Comparison of ENCODE assay signal across 8 cellular contexts in genomic region chr15:90873488-90873997, GRCh38. TPM values are rescaled to one million over a fixed set of nuclear protein-coding genes. Genes with fewer than 3 reads are reported as not detected.
DNase-seq lines count a peak whose midpoint lies in the region; ATAC-seq and TF ChIP-seq lines count a peak whose summit lies in the region.

No MANE protein-coding gene starts in this region.

- peaks cover 20% of the 10 kb centered on the region for H4K20me1 ChIP-seq in IMR-90 (ENCODE audit: insufficient read depth, low read length)

- peak overlapping the region; percentile 27; the same call in 1 of the 2 replicates for H3K9ac ChIP-seq in IMR-90 (ENCODE audit: low read depth, low read length)

- TF ChIP-seq CTCF in A673 (conservative IDR thresholded peaks at IDR 0.05; ENCODE audit: low read depth, low read length) = no peak
- no peak for TF ChIP-seq CTCF in IMR-90 (conservative IDR thresholded peaks at IDR 0.05; ENCODE audit: low read depth, low read length)

- H3K56ac ChIP-seq in IMR-90 (ENCODE audit: extremely low read depth, insufficient read depth, low read length) = no peak overlapping the region

- peak overlapping the region; percentile 37; the same call in 1 of the 2 replicates for H3K14ac ChIP-seq in IMR-90 (replicated peaks; ENCODE audit: low read depth, low read length)

- peaks cover 39% of the 10 kb centered on the region for H3K4me1 ChIP-seq in A673 (ENCODE audit: insufficient read depth, low read length, poor library complexity, severe bottlenecking)
- H3K4me1 ChIP-seq in IMR-90 (ENCODE audit: control insufficient read depth, insufficient read depth, low read length) = peaks cover 33% of the 10 kb centered on the region

- H3K4ac ChIP-seq in IMR-90 (ENCODE audit: low read depth, low read length) = peak overlapping the region; percentile 13; the same call in 1 of the 2 replicates

- no peaks in the 10 kb centered on the region for H3K9me3 ChIP-seq in A673 (ENCODE audit: low read depth, low read length, poor library complexity, severe bottlenecking)
- no peaks in the 10 kb centered on the region for H3K9me3 ChIP-seq in IMR-90 (ENCODE audit: control insufficient read depth, insufficient read depth, low read length)

- H3K79me1 ChIP-seq in IMR-90 (ENCODE audit: low read depth in 1 of 2, low read length in 2 of 2) = peaks cover 17 to 62% of the 10 kb centered on the region in 2 experiments

- no peak for TF ChIP-seq RAD21 in IMR-90 (IDR thresholded peaks at IDR 0.05; ENCODE audit: low read length)

- H3K4me1 Mint-ChIP-seq in naive B cell = peaks cover 27 to 47% (median 35%) of the 10 kb centered on the region in 3 donors

- H3K4me2 ChIP-seq in IMR-90 (ENCODE audit: low read depth, low read length) = peak overlapping the region; percentile 25; the same call in 1 of the 2 replicates

- H2BK120ac ChIP-seq in IMR-90 (ENCODE audit: low read depth, low read length) = no peak overlapping the region

- no peaks in the 10 kb centered on the region for H3K9me3 Mint-ChIP-seq in naive B cell

- no peak overlapping the region for H4K8ac ChIP-seq in IMR-90 (ENCODE audit: low read depth in 2 of 2, low read length in 2 of 2)

- dilution Hi-C loops in IMR-90 (cut with HindIII; ENCODE audit: low sequenced_read_pairs, unreplicated experiment) = no loop called here

- in situ Hi-C loops in IMR-90 (cut with MboI; ENCODE audit: low sequenced_read_pairs) = no loop called here

- no peak overlapping the region for H2BK15ac ChIP-seq in IMR-90 (ENCODE audit: low read depth, low read length)

- peak overlapping the region; percentile 68; the same call in 1 of the 2 replicates for H2AK5ac ChIP-seq in IMR-90 (ENCODE audit: low read depth, low read length)

- H3K9me1 ChIP-seq in IMR-90 (ENCODE audit: insufficient read depth, low read length) = peaks cover 8% of the 10 kb centered on the region

- H4K5ac ChIP-seq in IMR-90 (ENCODE audit: low read depth, low read length) = no peak overlapping the region

- intact Hi-C loops in A673 (cut with micrococcal nuclease; ENCODE audit: unreplicated experiment) (loop anchor here (5.0 kb wide), 1 partner anchor 211 kb away; no protein-coding TSS in a partner anchor), IMR-90 (cut with micrococcal nuclease) (loop anchor here (5.0 kb wide), 2 partner anchors 156 to 226 kb away; partner anchors contain the start of gene BLM)

- no peak for ATAC-seq in IMR-90 (ENCODE audit: low read depth)
- ATAC-seq in naive B cell (ENCODE audit: low read depth in 2 of 2) = no peak
- no peak for ATAC-seq in GM19452 (IDR thresholded peaks at IDR 0.05; ENCODE audit: unreplicated experiment)
- ATAC-seq in GM18517 (IDR thresholded peaks at IDR 0.05; ENCODE audit: unreplicated experiment) = no peak

- peak overlapping the region; percentile 90 for H3K27ac ChIP-seq in A673 (ENCODE audit: low read depth, low read length, poor library complexity, severe bottlenecking)
- H3K27ac ChIP-seq in IMR-90 (ENCODE audit: insufficient read depth, low read length) = peak overlapping the region; percentile 10; the same call in 1 of the 2 replicates
- peak overlapping the region; percentile 23 for H3K27ac ChIP-seq in cingulate gyrus (ENCODE audit: low read depth, low read length)

- H2BK5ac ChIP-seq in IMR-90 (ENCODE audit: low read depth, low read length, poor library complexity, severe bottlenecking) = no peak overlapping the region

- no peak overlapping the region for H3K27ac Mint-ChIP-seq in naive B cell

- POLR2A ChIA-PET in A673 (lab: Charles Lee; ENCODE audit: low non-redundant PET) (no interaction called here), IMR-90 (lab: Charles Lee; ENCODE audit: unreplicated experiment) (no interaction called here)

- H3K27me3 ChIP-seq in A673 (replicated peaks; ENCODE audit: insufficient read depth, low read depth, low read length, poor library complexity) = no peaks in the 10 kb centered on the region
- no peaks in the 10 kb centered on the region for H3K27me3 ChIP-seq in IMR-90 (ENCODE audit: control insufficient read depth, insufficient read depth, low read length)

- H3K36me3 Mint-ChIP-seq in naive B cell = peaks cover 0 to 11% of the 10 kb centered on the region in 2 donors

- no peak overlapping the region for H2AFZ ChIP-seq in IMR-90 (replicated peaks; ENCODE audit: low read length, poor library complexity)

- CTCF ChIA-PET in A673 (lab: Charles Lee) (interaction anchor here (0.6 to 1.4 kb wide), 2 partner anchors 12 to 551 kb away, joined by 3 to 17 read pairs; no protein-coding TSS in a partner anchor), IMR-90 (lab: Yijun Ruan, JAX) (no interaction called here)

- no TSS peak for BruUV-seq in A673 (replicated peaks; lab: Mats Ljungman, UMichigan)
- BruUV-seq in IMR-90 (replicated peaks; lab: Mats Ljungman, UMichigan) = no TSS peak

- DNase-seq in A673 (ENCODE audit: low spot score) (no peak), IMR-90 (no peak), naive B cell (no peak), A172 (ENCODE audit: low spot score) (no peak)
- DNase-seq in activated CD4-positive, CD25-positive, alpha-beta regulatory T cell treated with anti-CD3 and anti-CD28 coated beads, Interleukin-2, amount 50 U/mL, for 72 hours = no peak

- no peak for TF ChIP-seq POLR2A in IMR-90 (IDR thresholded peaks at IDR 0.05; ENCODE audit: low read depth, low read length)

- peak overlapping the region; percentile 4 for H2AK9ac ChIP-seq in IMR-90 (replicated peaks; ENCODE audit: low read depth, low read length, poor library complexity)

- H2BK20ac ChIP-seq in IMR-90 (ENCODE audit: low read depth, low read length) = no peak overlapping the region

- no peak overlapping the region for H3K4me3 ChIP-seq in A673 (ENCODE audit: low read depth, low read length, poor library complexity, severe bottlenecking)
- H3K4me3 ChIP-seq in IMR-90 (ENCODE audit: insufficient read depth, low read depth, low read length) = no peak overlapping the region

- no peak overlapping the region; the same call in 1 of the 2 replicates for H3K23ac ChIP-seq in IMR-90 (ENCODE audit: low read depth, low read length)

- no peak overlapping the region for H3K18ac ChIP-seq in IMR-90 (ENCODE audit: low read depth, low read length)

- 71% methylated on average over 2 of the region's 6 CpGs; no CpG with 5 or more reads in 1 of the 2 experiments for WGBS in IMR-90 (ENCODE audit: extremely low coverage in 2 of 2, insufficient read length in 1 of 2), 2 experiments

- H3K27me3 Mint-ChIP-seq in naive B cell = no peaks in the 10 kb centered on the region

- no peak overlapping the region for H4K91ac ChIP-seq in IMR-90 (ENCODE audit: insufficient read depth, low read depth, low read length)

- H3K36me3 ChIP-seq in A673 (ENCODE audit: insufficient read depth, low read length, poor library complexity, severe bottlenecking) (peaks cover 25% of the 10 kb centered on the region), IMR-90 (ENCODE audit: control insufficient read depth, insufficient read depth, low read length) (peaks cover 29% of the 10 kb centered on the region)

- peak overlapping the region in 6 of 8 donors; percentile 5 to 93 (median 82) for H3K4me3 Mint-ChIP-seq in naive B cell

TF ChIP-seq in IMR-90, 13 proteins besides CTCF, POLR2A, EP300 and RAD21 (continues in another document):
- no peak for TF ChIP-seq MXI1 (IDR thresholded peaks at IDR 0.05; ENCODE audit: borderline replicate concordance, low read depth, low read length)
- TF ChIP-seq USF2 (IDR thresholded peaks at IDR 0.05; ENCODE audit: low read depth, low read length) = no peak
- no peak for TF ChIP-seq CEBPB (IDR thresholded peaks at IDR 0.05; ENCODE audit: low read depth, low read length)
- TF ChIP-seq FOS (IDR thresholded peaks at IDR 0.05; ENCODE audit: low read depth, low read length) = no peak
- TF ChIP-seq RFX5 (IDR thresholded peaks at IDR 0.05; ENCODE audit: low read depth, low read length) = no peak
- no peak for TF ChIP-seq MAFK (IDR thresholded peaks at IDR 0.05; ENCODE audit: low read depth, low read length)
- TF ChIP-seq MAZ (IDR thresholded peaks at IDR 0.05; ENCODE audit: borderline replicate concordance, low read depth, low read length) = no peak

RNA-seq across cellular contexts. Expression of gene FURIN, which starts 5.2 kb away (rescaled TPM):
- total RNA-seq in A673 (2021) (59.0 and 63.4 TPM in 2 replicates), IMR-90 (2012; rRNA removed) (30.8 and 34.8 TPM in 2 replicates)
- polyA plus RNA-seq in IMR-90 (2012; rRNA removed) (54.3 and 59.5 TPM in 2 replicates), naive B cell (ENCODE audit: low read depth in 6 of 6) (1 to 10 TPM; 3.7 to 9.8 (median 5.8) TPM)
- 63.9 and 93.8 TPM in 2 replicates for polyA plus RNA-seq in IMR-90 (2012; cell fraction: cytosol; rRNA removed)
- polyA plus RNA-seq in IMR-90 (2012; cell fraction: nucleus; rRNA removed; ENCODE audit: low replicate concordance) = 31.1 and 62.0 TPM in 2 replicates
- total RNA-seq in A172 (2014; rRNA removed; shearing (Covaris generic)) = 56.1 and 60.0 TPM in 2 replicates

RNA-seq across cellular contexts. Expression of gene FES, which starts 10.8 kb away (rescaled TPM):
- total RNA-seq in A673 (2021) = 1.3 and 3.8 TPM in 2 replicates
- 9.7 and 11.7 TPM in 2 replicates for total RNA-seq in IMR-90 (2012; rRNA removed)
- 10.5 and 12.5 TPM in 2 replicates for polyA plus RNA-seq in IMR-90 (2012; rRNA removed)
- polyA plus RNA-seq in IMR-90 (2012; cell fraction: cytosol; rRNA removed) = 7.8 and 7.9 TPM in 2 replicates
- 61.9 and 147 TPM in 2 replicates for polyA plus RNA-seq in IMR-90 (2012; cell fraction: nucleus; rRNA removed; ENCODE audit: low replicate concordance)
- 10 to 100 TPM in 2 of 6 donors, 1 to 10 TPM in 4; 4.1 to 17.2 (median 7.9) TPM for polyA plus RNA-seq in naive B cell (ENCODE audit: low read depth in 6 of 6)
- 0.12 and 0.14 TPM in 2 replicates for total RNA-seq in A172 (2014; rRNA removed; shearing (Covaris generic))

RNA-seq across cellular contexts. Expression of gene MAN2A2, which starts 29.6 kb away (rescaled TPM):
- total RNA-seq in A673 (2021) (75.7 and 91.3 TPM in 2 replicates), IMR-90 (2012; rRNA removed) (3.4 and 6.1 TPM in 2 replicates)
- polyA plus RNA-seq in IMR-90 (2012; rRNA removed) (52.5 and 55.5 TPM in 2 replicates), naive B cell (ENCODE audit: low read depth in 6 of 6) (1 to 10 TPM; 1.4 to 8.9 (median 6.5) TPM)
- 22.5 and 26.8 TPM in 2 replicates for polyA plus RNA-seq in IMR-90 (2012; cell fraction: cytosol; rRNA removed)
- 104 and 294 TPM in 2 replicates for polyA plus RNA-seq in IMR-90 (2012; cell fraction: nucleus; rRNA removed; ENCODE audit: low replicate concordance)
- total RNA-seq in A172 (2014; rRNA removed; shearing (Covaris generic)) = 7.3 and 8.0 TPM in 2 replicates

RNA-seq across cellular contexts. Expression of gene HDDC3, which starts 58.8 kb away (rescaled TPM):
- total RNA-seq in A673 (2021) (22.6 and 23.9 TPM in 2 replicates), IMR-90 (2012; rRNA removed) (7.2 and 7.9 TPM in 2 replicates)
- polyA plus RNA-seq in IMR-90 (2012; rRNA removed) (10.7 and 10.8 TPM in 2 replicates), naive B cell (ENCODE audit: low read depth in 6 of 6) (10 to 100 TPM; 24.6 to 39.5 (median 35.0) TPM)
- 13.8 and 14.7 TPM in 2 replicates for polyA plus RNA-seq in IMR-90 (2012; cell fraction: cytosol; rRNA removed)
- 11.7 and 12.4 TPM in 2 replicates for polyA plus RNA-seq in IMR-90 (2012; cell fraction: nucleus; rRNA removed; ENCODE audit: low replicate concordance)
- total RNA-seq in A172 (2014; rRNA removed; shearing (Covaris generic)) = 11.3 and 15.4 TPM in 2 replicates

Comparison
In these comparisons a context has a peak if more than half of its experiments do, and no peak if none do; other contexts are left out.
1. H3K27ac ChIP-seq: peak in every context shown above with its lines; median percentile 90 in A673; 23 in cingulate gyrus; 10 in IMR-90.